Comparison of ENCODE assay signal across 18 cellular contexts in genomic region chr9:112179816-112180215, GRCh38. TPM values are rescaled to one million over a fixed set of nuclear protein-coding genes. Genes with fewer than 3 reads are reported as not detected.
DNase-seq lines count a peak whose midpoint lies in the region; ATAC-seq and TF ChIP-seq lines count a peak whose summit lies in the region.
"Had no signal": no experiment of that assay in that cellular context is flagged by ENCODE, and none has a peak within 500 bp of the region (broad histone marks: within the 10 kb centered on the region; RNA-seq: fewer than 3 reads in every experiment).

No MANE protein-coding gene starts in this region.

- H3K36me3 ChIP-seq in CD4-positive, alpha-beta memory T cell (ENCODE audit: insufficient read depth, low read length) = no peaks in the 10 kb centered on the region
- H3K36me3 ChIP-seq: pancreas, spleen had no signal

- H3K4me1 ChIP-seq in CD4-positive, alpha-beta memory T cell (ENCODE audit: insufficient read depth, low read length) = peaks cover 57% of the 10 kb centered on the region
- peaks cover 4% of the 10 kb centered on the region for H3K4me1 ChIP-seq in right cardiac atrium (ENCODE audit: control insufficient read depth, insufficient read depth, low read length)
- H3K4me1 ChIP-seq: pancreas had no signal

- WGBS in right cardiac atrium = 54% methylated on average over 4 of the region's 4 CpGs

- peak in 1 of 2 donors; percentile 53 for ATAC-seq in right cardiac atrium
- ATAC-seq: PC-3 had no signal

- peaks cover 46 to 71% (median 53%) of the 10 kb centered on the region in 4 donors for H3K4me1 Mint-ChIP-seq in CD4-positive, alpha-beta memory T cell

- H3K9me3 ChIP-seq in CD4-positive, alpha-beta memory T cell (ENCODE audit: control insufficient read depth in 1 of 2, low read length in 2 of 2) = no peaks in the 10 kb centered on the region
- H3K9me3 ChIP-seq in right cardiac atrium (ENCODE audit: control insufficient read depth, low read length) = no peaks in the 10 kb centered on the region
- H3K9me3 ChIP-seq: pancreas had no signal

- H3K4me3 Mint-ChIP-seq in CD4-positive, alpha-beta memory T cell = peak overlapping the region in 4 of 8 donors; percentile 19 to 71 (median 38)

- H3K9me3 Mint-ChIP-seq in CD4-positive, alpha-beta memory T cell = peaks cover 0 to 3% (median 0%) of the 10 kb centered on the region in 8 donors

- no peak for TF ChIP-seq CTCF in AG10803 (conservative IDR thresholded peaks at IDR 0.05; ENCODE audit: low read length)

- no peaks in the 10 kb centered on the region for H3K36me3 Mint-ChIP-seq in CD4-positive, alpha-beta memory T cell
- H3K36me3 Mint-ChIP-seq: CD8-positive, alpha-beta T cell; T-cell had no signal

- DNase-seq in AG10803 (ENCODE audit: low read depth) (peak; percentile 90), OCI-M1 (lab: John Stamatoyannopoulos, UW) (peak; percentile 44), right cardiac atrium (peak in 1 of 3 donors; percentile 57), NCI-H1930 (lab: John Stamatoyannopoulos, UW) (no peak), SW480 (ENCODE audit: low spot score) (no peak), NCI-H1417 (lab: John Stamatoyannopoulos, UW) (no peak)
- DNase-seq in CD4-positive, alpha-beta memory T cell = no peak
- DNase-seq in stimulated activated CD4-positive, alpha-beta T cell treated with anti-CD3 and anti-CD28 coated beads, Interleukin-2, amount 100 ng/mL, for 48 hours = no peak
- DNase-seq: activated CD4-positive, CD25-positive, alpha-beta regulatory T cell treated with anti-CD3 and anti-CD28 coated beads, Interleukin-2, amount 50 U/mL, for 72 hours; activated T-cell treated with anti-CD3 and anti-CD28 coated beads, Interleukin-2, amount 50 U/mL, for 24 hours; hypothalamus; NCI-H510A treated with DMSO at 0.1 percent for 48 hours; pancreas; spleen had no signal

- H3K27me3 Mint-ChIP-seq in CD4-positive, alpha-beta memory T cell = no peaks in the 10 kb centered on the region
- H3K27me3 Mint-ChIP-seq: T-cell had no signal

- CTCF ChIA-PET in CD4-positive, alpha-beta memory T cell (lab: Charles Lee; ENCODE audit: partially characterized antibody) = interaction anchor here (0.7 kb wide), 1 partner anchor 60 kb away, joined by 3 read pairs; no protein-coding TSS in a partner anchor

- H3K27ac Mint-ChIP-seq in CD4-positive, alpha-beta memory T cell = peak overlapping the region in 4 of 7 donors; percentile 50 to 85 (median 74)

- H3K27ac ChIP-seq in CD4-positive, alpha-beta memory T cell (ENCODE audit: low read depth, low read length) = no peak overlapping the region
- H3K27ac ChIP-seq in right cardiac atrium (ENCODE audit: low read length) = peak overlapping the region; percentile 25
- H3K27ac ChIP-seq: coronary artery, pancreas had no signal

- intact Hi-C loops in CD4-positive, alpha-beta memory T cell (cut with micrococcal nuclease) = loop anchor here (5.0 to 10.0 kb wide), 2 partner anchors 83 to 535 kb away; partner anchors contain the start of gene INIP
- intact Hi-C loops in right cardiac atrium (cut with DNase I) = no loop called here

- no peak overlapping the region for H3K4me3 ChIP-seq in AG10803 (ENCODE audit: low read length)
- H3K4me3 ChIP-seq in CD4-positive, alpha-beta memory T cell (ENCODE audit: low read length in 2 of 2) = no peak overlapping the region
- no peak overlapping the region for H3K4me3 ChIP-seq in right cardiac atrium (ENCODE audit: low read length)
- H3K4me3 ChIP-seq: coronary artery, pancreas, spleen had no signal

- POLR2A ChIA-PET in CD4-positive, alpha-beta memory T cell (lab: Charles Lee; ENCODE audit: partially characterized antibody) = interaction anchor here (1.3 to 1.9 kb wide), 2 partner anchors 154 to 200 kb away, joined by 7 to 11 read pairs; partner anchors contain the start of genes HSDL2 and PTBP3

- H3K27me3 ChIP-seq in CD4-positive, alpha-beta memory T cell (ENCODE audit: insufficient read depth, low read length) = no peaks in the 10 kb centered on the region
- no peaks in the 10 kb centered on the region for H3K27me3 ChIP-seq in right cardiac atrium (ENCODE audit: control insufficient read depth, insufficient read depth)
- H3K27me3 ChIP-seq: pancreas, spleen had no signal

RNA-seq across cellular contexts. Expression of gene SUSD1, which starts 4.7 kb away (rescaled TPM):
- total RNA-seq in CD4-positive, alpha-beta memory T cell = 1 to 10 TPM; 3.6 to 4.2 TPM
- 1 to 10 TPM; 7.3 to 8.4 TPM for polyA plus RNA-seq in CD4-positive, alpha-beta memory T cell
- total RNA-seq in right cardiac atrium = 10 to 100 TPM in 2 of 4 donors, 1 to 10 TPM in 2; 8.1 to 13.3 (median 10.0) TPM
- polyA plus RNA-seq in right cardiac atrium = 4.5 TPM

Comparison
In these comparisons a context has a peak if more than half of its experiments do, and no peak if none do; other contexts are left out.
1. DNase-seq: peak in AG10803 (single experiment) and OCI-M1 (single experiment); none in CD4-positive, alpha-beta memory T cell (0 of 5), NCI-H1930 (0 of 2), SW480 (single experiment), stimulated activated CD4-positive, alpha-beta T cell treated with anti-CD3 and anti-CD28 coated beads, Interleukin-2, amount 100 ng/mL, for 48 hours (0 of 2) and NCI-H1417 (0 of 3).